ENCODE assay signal across 14 cellular contexts in genomic region chr14:97329701-97330100, GRCh38.
"Had no signal": no experiment of that assay in that cellular context is flagged by ENCODE, and none has a peak within 500 bp of the region (broad histone marks: within the 10 kb centered on the region; RNA-seq: fewer than 3 reads in every experiment).

No MANE protein-coding gene starts in this region.

- ATAC-seq: activated CD8-positive, alpha-beta T cell treated with anti-CD3 and anti-CD28 coated beads for 36 hours; stimulated activated naive CD8-positive, alpha-beta T cell treated with anti-CD3 and anti-CD28 coated beads, Interleukin-15, amount 100 ng/mL, for 72 hours had no signal

- H3K4me3 ChIP-seq: breast epithelium, sigmoid colon, spleen, upper lobe of left lung had no signal

- H3K4me1 ChIP-seq: breast epithelium, sigmoid colon, spleen, upper lobe of left lung had no signal

- H3K27me3 ChIP-seq: breast epithelium, sigmoid colon, spleen, upper lobe of left lung had no signal

- H3K36me3 ChIP-seq: breast epithelium, sigmoid colon, spleen, upper lobe of left lung had no signal

- DNase-seq: activated B cell treated with CpG ODN at 0.5 μM for 24 hours; activated CD4-positive, alpha-beta T cell treated with anti-CD3 and anti-CD28 coated beads for 48 hours; activated CD8-positive, alpha-beta memory T cell treated with anti-CD3 and anti-CD28 coated beads, Interleukin-2, amount 50 U/mL, for 48 hours; activated CD8-positive, alpha-beta T cell treated with anti-CD3 and anti-CD28 coated beads for 36 hours; activated naive CD8-positive, alpha-beta T cell treated with anti-CD3 and anti-CD28 coated beads for 36 hours; amygdala; cerebellar nuclear complex; effector memory CD4-positive, alpha-beta T cell; head of caudate nucleus; sigmoid colon; spleen; stimulated activated naive CD8-positive, alpha-beta T cell treated with anti-CD3 and anti-CD28 coated beads, Interleukin-15, amount 100 ng/mL, for 72 hours; upper lobe of left lung had no signal

- H3K9me3 ChIP-seq: breast epithelium, sigmoid colon, spleen, upper lobe of left lung had no signal
